Comparison of ENCODE assay signal across 1 cellular context in genomic region chr1:101507547-101507971, GRCh38.
TF ChIP-seq lines count a peak whose summit lies in the region.

No MANE protein-coding gene starts in this region.

TF ChIP-seq in GM12878, 131 proteins besides CTCF, POLR2A, EP300 and RAD21:
- 0 out of 2 replicates have a peak, but pooled peaks have one; percentile 28 for TF ChIP-seq JUNB (IDR thresholded peaks at IDR 0.05)
- no peak for TF ChIP-seq TCF12 (IDR thresholded peaks at IDR 0.05; ENCODE audit: low read depth, low read length)
- no peak for TF ChIP-seq HCFC1 (IDR thresholded peaks at IDR 0.05; ENCODE audit: low read length)
- no peak for TF ChIP-seq GABPA (IDR thresholded peaks at IDR 0.05; ENCODE audit: low read depth)
- no peak for TF ChIP-seq ZNF687 (IDR thresholded peaks at IDR 0.05)
TF ChIP-seq in GM12878: peak in this region for 1.
